12 cellular contexts compared by ENCODE assay signal in genomic region chr5:164296603-164297080, GRCh38.
DNase-seq lines count a peak whose midpoint lies in the region; TF ChIP-seq lines count a peak whose summit lies in the region.
"Had no signal": no experiment of that assay in that cellular context is flagged by ENCODE, and none has a peak within 500 bp of the region (broad histone marks: within the 10 kb centered on the region; RNA-seq: fewer than 3 reads in every experiment).

No MANE protein-coding gene starts in this region.

- WGBS in smooth muscle cell (ENCODE audit: low lambda C conversion rate): 26% methylated on average over 14 of the region's 14 CpGs

- H3K27me3 ChIP-seq in smooth muscle cell (ENCODE audit: low read depth): no peaks in the 10 kb centered on the region

- peak overlapping the region; percentile 53 for H2AFZ ChIP-seq in smooth muscle cell (ENCODE audit: low read depth)

- peak overlapping the region; percentile 35 for H3K4me3 ChIP-seq in choroid plexus epithelial cell (ENCODE audit: low read depth, low read length)
- peak overlapping the region; percentile 27 for H3K4me3 ChIP-seq in smooth muscle cell

- peak; percentile 70 for DNase-seq in NCI-H748 (lab: John Stamatoyannopoulos, UW; ENCODE audit: unreplicated experiment)
- DNase-seq in NCI-H748 treated with DMSO at 0.1 percent for 48 hours (lab: John Stamatoyannopoulos, UW): no peak
- peak; percentile 17 for DNase-seq in choroid plexus epithelial cell (ENCODE audit: low read depth)
- DNase-seq in islet precursor cell: peak; percentile 69
- no peak for DNase-seq in smooth muscle cell (lab: John Stamatoyannopoulos, UW; ENCODE audit: unreplicated experiment)
- no peak for DNase-seq in cortex of kidney (lab: John Stamatoyannopoulos, UW)
- DNase-seq in hippocampal formation (lab: John Stamatoyannopoulos, UW): no peak
- DNase-seq in SIG-M5 treated with dmso at 0.1 percent for 504 hours (lab: John Stamatoyannopoulos, UW; ENCODE audit: unreplicated experiment): no peak
- DNase-seq: activated CD8-positive, alpha-beta memory T cell treated with anti-CD3 and anti-CD28 coated beads, Interleukin-2, amount 10 ng/mL, durations not matched to agents 7 days and 5 days; naive thymus-derived CD8-positive, alpha-beta T cell; NCI-H524 treated with DMSO at 0.1 percent for 48 hours; T-helper 1 cell had no signal

- H3K9ac ChIP-seq in smooth muscle cell (ENCODE audit: low read depth): no peak overlapping the region

- no peak for TF ChIP-seq CTCF in choroid plexus epithelial cell (conservative IDR thresholded peaks at IDR 0.05; ENCODE audit: low read depth, low read length)
- no peak for TF ChIP-seq CTCF in smooth muscle cell (IDR thresholded peaks at IDR 0.05; ENCODE audit: borderline replicate concordance, insufficient read depth, poor library complexity, severe bottlenecking)

- H3K79me2 ChIP-seq in smooth muscle cell (ENCODE audit: low read depth): no peaks in the 10 kb centered on the region

- H3K9me3 ChIP-seq in smooth muscle cell (replicated peaks; ENCODE audit: low read depth): no peaks in the 10 kb centered on the region

- peaks cover 7% of the 10 kb centered on the region for H3K4me1 ChIP-seq in smooth muscle cell (ENCODE audit: low read depth)

- H4K20me1 ChIP-seq in smooth muscle cell (ENCODE audit: low read depth): no peaks in the 10 kb centered on the region

- no peak overlapping the region for H3K27ac ChIP-seq in smooth muscle cell (ENCODE audit: low read depth)

- H3K4me2 ChIP-seq in smooth muscle cell: peak overlapping the region; percentile 70

- H3K36me3 ChIP-seq in smooth muscle cell (ENCODE audit: low read depth): no peaks in the 10 kb centered on the region

- no peaks in the 10 kb centered on the region for H3F3A ChIP-seq in smooth muscle cell (ENCODE audit: low read depth)

Comparison
In these comparisons a context has a peak if more than half of its experiments do, and no peak if none do; other contexts are left out.
1. DNase-seq: peak in NCI-H748 (single experiment), choroid plexus epithelial cell (single experiment) and islet precursor cell (single experiment); none in NCI-H748 treated with DMSO at 0.1 percent for 48 hours (single experiment), smooth muscle cell (single experiment), cortex of kidney (single experiment), hippocampal formation (0 of 2) and SIG-M5 treated with dmso at 0.1 percent for 504 hours (single experiment).